In genomic region chr1:179230251-179230650, GRCh38 we compare ENCODE assay signal across 7 cellular contexts.
DNase-seq lines count a peak whose midpoint lies in the region; ATAC-seq and TF ChIP-seq lines count a peak whose summit lies in the region.

No MANE protein-coding gene starts in this region.

- H3K36me3 ChIP-seq in OCI-LY1 (ENCODE audit: insufficient read depth, low read length) (0 out of 2 replicates have a peak, but pooled peaks cover 4% of the 10 kb centered on the region), endocrine pancreas (ENCODE audit: control insufficient read depth, insufficient read depth, low read length) (no peaks in the 10 kb centered on the region)

- H2AFZ ChIP-seq in OCI-LY1 (ENCODE audit: low read length) = peak overlapping the region; percentile 58; the same call in 1 of the 2 replicates

- DNase-seq in GM12864 (ENCODE audit: low read depth) (no peak), pons (ENCODE audit: low spot score) (peak; percentile 17), NCI-H1694 treated with DMSO at 0.1 percent for 48 hours (lab: John Stamatoyannopoulos, UW) (no peak)

- H3K9ac ChIP-seq in OCI-LY1 (ENCODE audit: low read length) = peak overlapping the region; percentile 61
- no peak overlapping the region for H3K9ac ChIP-seq in endocrine pancreas (ENCODE audit: control insufficient read depth, insufficient read depth, low read length)

- H3K79me2 ChIP-seq in OCI-LY1 (ENCODE audit: insufficient read depth, low read length) = peaks cover 24% of the 10 kb centered on the region

- H3F3A ChIP-seq in OCI-LY1 (ENCODE audit: insufficient read depth, low read length) = no peaks in the 10 kb centered on the region

- H3K4me3 ChIP-seq in GM12864 (ENCODE audit: low read depth, low read length) = peak overlapping the region; percentile 67; the same call in 1 of the 2 replicates
- peak overlapping the region; percentile 89 for H3K4me3 ChIP-seq in OCI-LY1 (ENCODE audit: low read depth, low read length, poor library complexity, severe bottlenecking)
- peak overlapping the region; percentile 44 for H3K4me3 ChIP-seq in endocrine pancreas (ENCODE audit: control insufficient read depth, insufficient read depth, low read length)

- H3K4me2 ChIP-seq in OCI-LY1 (ENCODE audit: low read length) = peak overlapping the region; percentile 67

- ATAC-seq in GM18868 (IDR thresholded peaks at IDR 0.05; ENCODE audit: unreplicated experiment) (no peak), GM18502 (IDR thresholded peaks at IDR 0.05; ENCODE audit: poor library complexity, unreplicated experiment) (no peak)

- peaks cover 20% of the 10 kb centered on the region for H3K4me1 ChIP-seq in OCI-LY1 (ENCODE audit: insufficient read depth, low read length, severe bottlenecking)
- H3K4me1 ChIP-seq in endocrine pancreas (ENCODE audit: control insufficient read depth, insufficient read depth, low read length) = peaks cover 8% of the 10 kb centered on the region

- H3K27me3 ChIP-seq in OCI-LY1 (ENCODE audit: insufficient read depth, low read length) (no peaks in the 10 kb centered on the region), endocrine pancreas (ENCODE audit: control insufficient read depth, insufficient read depth, low read length) (no peaks in the 10 kb centered on the region)

- TF ChIP-seq CTCF in GM12864 (IDR thresholded peaks at IDR 0.05; ENCODE audit: low read depth, low read length, missing control alignments) (no peak), OCI-LY1 (IDR thresholded peaks at IDR 0.05; ENCODE audit: low read length) (no peak)

- H3K9me3 ChIP-seq in OCI-LY1 (ENCODE audit: low read length) = no peaks in the 10 kb centered on the region
- H3K9me3 ChIP-seq in endocrine pancreas (ENCODE audit: control insufficient read depth, low read length) = no peaks in the 10 kb centered on the region

- no peaks in the 10 kb centered on the region for H4K20me1 ChIP-seq in OCI-LY1 (ENCODE audit: insufficient read depth, low read length)

- H3K27ac ChIP-seq in OCI-LY1 (ENCODE audit: low read depth, low read length, poor library complexity, severe bottlenecking) = no peak overlapping the region

- H3K9me2 ChIP-seq in OCI-LY1 (ENCODE audit: low read depth, low read length) = no peaks in the 10 kb centered on the region
